1 cellular context compared by ENCODE assay signal in the genomic region with DNA sequence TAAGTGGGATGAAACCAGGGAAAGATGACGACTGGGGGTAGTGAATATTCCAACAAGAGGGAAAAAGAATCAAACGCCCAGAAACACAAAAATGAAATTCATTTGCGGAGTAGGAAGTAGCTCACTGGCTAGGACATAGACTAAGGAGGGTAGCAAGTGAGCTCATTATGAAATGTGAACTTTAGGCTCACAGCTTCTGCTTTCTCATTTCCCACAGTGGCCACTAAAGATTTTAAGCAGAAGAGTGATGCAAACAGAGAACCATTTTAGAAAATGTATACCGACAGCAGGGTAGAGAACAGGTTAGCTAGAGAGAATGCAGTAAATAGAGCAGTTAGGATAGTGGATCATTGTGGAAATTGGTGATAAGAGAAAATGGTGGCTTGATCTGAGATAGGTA.
TF ChIP-seq lines count a peak whose summit lies in the region.

No MANE protein-coding gene starts in this region.

TF ChIP-seq in GM12878, 131 proteins besides CTCF, POLR2A, EP300 and RAD21 (continued from another document):
- TF ChIP-seq NR2F1 (conservative IDR thresholded peaks at IDR 0.05) (no peak), EED (IDR thresholded peaks at IDR 0.05; ENCODE audit: low read depth) (0 out of 2 replicates have a peak, but pooled peaks have one; percentile 35), PML (IDR thresholded peaks at IDR 0.05; ENCODE audit: low read length) (0 out of 2 replicates have a peak, but pooled peaks have one; percentile 34), NFXL1 (IDR thresholded peaks at IDR 0.05; ENCODE audit: borderline replicate concordance) (no peak), TCF3 (IDR thresholded peaks at IDR 0.05; ENCODE audit: borderline replicate concordance, insufficient read depth, low read depth, low read length) (no peak), HCFC1 (IDR thresholded peaks at IDR 0.05; ENCODE audit: low read length) (0 out of 2 replicates have a peak, but pooled peaks have one; percentile 5), LARP7 (IDR thresholded peaks at IDR 0.05) (no peak), POLR2AphosphoS5 (IDR thresholded peaks at IDR 0.05; ENCODE audit: low read length) (no peak; the same call in 1 of the 2 replicates), ZNF622 (IDR thresholded peaks at IDR 0.05) (no peak), NR2C1 (IDR thresholded peaks at IDR 0.05) (peak; percentile 11; the same call in 1 of the 2 replicates), YY1 (IDR thresholded peaks at IDR 0.05; ENCODE audit: low read depth, low read length) (peak; percentile 49; the same call in 1 of the 2 replicates), ATF7 (IDR thresholded peaks at IDR 0.05; ENCODE audit: low read depth) (peak; percentile 56), TAF1 (IDR thresholded peaks at IDR 0.05; ENCODE audit: borderline replicate concordance, low read depth, low read length) (no peak), POLR2AphosphoS2 (IDR thresholded peaks at IDR 0.05; ENCODE audit: low read depth, low read length) (no peak), MYC (IDR thresholded peaks at IDR 0.05; ENCODE audit: insufficient read depth, insufficient read length, insufficient replicate concordance, low read length, severe bottlenecking) (no peak), NBN (IDR thresholded peaks at IDR 0.05) (0 out of 2 replicates have a peak, but pooled peaks have one; percentile 12), MTA3 (IDR thresholded peaks at IDR 0.05; ENCODE audit: borderline replicate concordance, low read length) (peak; percentile 63), CREB1 (IDR thresholded peaks at IDR 0.05; ENCODE audit: low read depth) (0 out of 2 replicates have a peak, but pooled peaks have one; percentile 17), ZNF207 (IDR thresholded peaks at IDR 0.05; ENCODE audit: borderline replicate concordance) (no peak), KLF5 (IDR thresholded peaks at IDR 0.05; ENCODE audit: partially characterized antibody) (no peak), EGR1 (IDR thresholded peaks at IDR 0.05; ENCODE audit: borderline replicate concordance in 1 of 2, low read depth in 2 of 2, low read length in 2 of 2) (no peak), MEF2B (IDR thresholded peaks at IDR 0.05; ENCODE audit: partially characterized antibody, poor library complexity, severe bottlenecking) (no peak), CREM (IDR thresholded peaks at IDR 0.05; ENCODE audit: low read depth) (peak; percentile 8; the same call in 1 of the 2 replicates), POU2F2 (IDR thresholded peaks at IDR 0.05; ENCODE audit: borderline replicate concordance, low read depth, low read length) (no peak), JUNB (IDR thresholded peaks at IDR 0.05) (peak; percentile 18; the same call in 1 of the 2 replicates)
- TF ChIP-seq, protein P1, sequence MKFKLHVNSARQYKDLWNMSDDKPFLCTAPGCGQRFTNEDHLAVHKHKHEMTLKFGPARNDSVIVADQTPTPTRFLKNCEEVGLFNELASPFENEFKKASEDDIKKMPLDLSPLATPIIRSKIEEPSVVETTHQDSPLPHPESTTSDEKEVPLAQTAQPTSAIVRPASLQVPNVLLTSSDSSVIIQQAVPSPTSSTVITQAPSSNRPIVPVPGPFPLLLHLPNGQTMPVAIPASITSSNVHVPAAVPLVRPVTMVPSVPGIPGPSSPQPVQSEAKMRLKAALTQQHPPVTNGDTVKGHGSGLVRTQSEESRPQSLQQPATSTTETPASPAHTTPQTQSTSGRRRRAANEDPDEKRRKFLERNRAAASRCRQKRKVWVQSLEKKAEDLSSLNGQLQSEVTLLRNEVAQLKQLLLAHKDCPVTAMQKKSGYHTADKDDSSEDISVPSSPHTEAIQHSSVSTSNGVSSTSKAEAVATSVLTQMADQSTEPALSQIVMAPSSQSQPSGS (IDR thresholded peaks at IDR 0.05; ENCODE audit: low read length), result peak; percentile 37
- TF ChIP-seq, protein P2, sequence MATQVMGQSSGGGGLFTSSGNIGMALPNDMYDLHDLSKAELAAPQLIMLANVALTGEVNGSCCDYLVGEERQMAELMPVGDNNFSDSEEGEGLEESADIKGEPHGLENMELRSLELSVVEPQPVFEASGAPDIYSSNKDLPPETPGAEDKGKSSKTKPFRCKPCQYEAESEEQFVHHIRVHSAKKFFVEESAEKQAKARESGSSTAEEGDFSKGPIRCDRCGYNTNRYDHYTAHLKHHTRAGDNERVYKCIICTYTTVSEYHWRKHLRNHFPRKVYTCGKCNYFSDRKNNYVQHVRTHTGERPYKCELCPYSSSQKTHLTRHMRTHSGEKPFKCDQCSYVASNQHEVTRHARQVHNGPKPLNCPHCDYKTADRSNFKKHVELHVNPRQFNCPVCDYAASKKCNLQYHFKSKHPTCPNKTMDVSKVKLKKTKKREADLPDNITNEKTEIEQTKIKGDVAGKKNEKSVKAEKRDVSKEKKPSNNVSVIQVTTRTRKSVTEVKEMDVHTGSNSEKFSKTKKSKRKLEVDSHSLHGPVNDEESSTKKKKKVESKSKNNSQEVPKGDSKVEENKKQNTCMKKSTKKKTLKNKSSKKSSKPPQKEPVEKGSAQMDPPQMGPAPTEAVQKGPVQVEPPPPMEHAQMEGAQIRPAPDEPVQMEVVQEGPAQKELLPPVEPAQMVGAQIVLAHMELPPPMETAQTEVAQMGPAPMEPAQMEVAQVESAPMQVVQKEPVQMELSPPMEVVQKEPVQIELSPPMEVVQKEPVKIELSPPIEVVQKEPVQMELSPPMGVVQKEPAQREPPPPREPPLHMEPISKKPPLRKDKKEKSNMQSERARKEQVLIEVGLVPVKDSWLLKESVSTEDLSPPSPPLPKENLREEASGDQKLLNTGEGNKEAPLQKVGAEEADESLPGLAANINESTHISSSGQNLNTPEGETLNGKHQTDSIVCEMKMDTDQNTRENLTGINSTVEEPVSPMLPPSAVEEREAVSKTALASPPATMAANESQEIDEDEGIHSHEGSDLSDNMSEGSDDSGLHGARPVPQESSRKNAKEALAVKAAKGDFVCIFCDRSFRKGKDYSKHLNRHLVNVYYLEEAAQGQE (IDR thresholded peaks at IDR 0.05; ENCODE audit: low read depth, low read length), result no peak
- TF ChIP-seq, protein P3, sequence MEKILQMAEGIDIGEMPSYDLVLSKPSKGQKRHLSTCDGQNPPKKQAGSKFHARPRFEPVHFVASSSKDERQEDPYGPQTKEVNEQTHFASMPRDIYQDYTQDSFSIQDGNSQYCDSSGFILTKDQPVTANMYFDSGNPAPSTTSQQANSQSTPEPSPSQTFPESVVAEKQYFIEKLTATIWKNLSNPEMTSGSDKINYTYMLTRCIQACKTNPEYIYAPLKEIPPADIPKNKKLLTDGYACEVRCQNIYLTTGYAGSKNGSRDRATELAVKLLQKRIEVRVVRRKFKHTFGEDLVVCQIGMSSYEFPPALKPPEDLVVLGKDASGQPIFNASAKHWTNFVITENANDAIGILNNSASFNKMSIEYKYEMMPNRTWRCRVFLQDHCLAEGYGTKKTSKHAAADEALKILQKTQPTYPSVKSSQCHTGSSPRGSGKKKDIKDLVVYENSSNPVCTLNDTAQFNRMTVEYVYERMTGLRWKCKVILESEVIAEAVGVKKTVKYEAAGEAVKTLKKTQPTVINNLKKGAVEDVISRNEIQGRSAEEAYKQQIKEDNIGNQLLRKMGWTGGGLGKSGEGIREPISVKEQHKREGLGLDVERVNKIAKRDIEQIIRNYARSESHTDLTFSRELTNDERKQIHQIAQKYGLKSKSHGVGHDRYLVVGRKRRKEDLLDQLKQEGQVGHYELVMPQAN (conservative IDR thresholded peaks at IDR 0.05), result 0 out of 2 replicates have a peak, but pooled peaks have one; percentile 10
- TF ChIP-seq, protein P4, sequence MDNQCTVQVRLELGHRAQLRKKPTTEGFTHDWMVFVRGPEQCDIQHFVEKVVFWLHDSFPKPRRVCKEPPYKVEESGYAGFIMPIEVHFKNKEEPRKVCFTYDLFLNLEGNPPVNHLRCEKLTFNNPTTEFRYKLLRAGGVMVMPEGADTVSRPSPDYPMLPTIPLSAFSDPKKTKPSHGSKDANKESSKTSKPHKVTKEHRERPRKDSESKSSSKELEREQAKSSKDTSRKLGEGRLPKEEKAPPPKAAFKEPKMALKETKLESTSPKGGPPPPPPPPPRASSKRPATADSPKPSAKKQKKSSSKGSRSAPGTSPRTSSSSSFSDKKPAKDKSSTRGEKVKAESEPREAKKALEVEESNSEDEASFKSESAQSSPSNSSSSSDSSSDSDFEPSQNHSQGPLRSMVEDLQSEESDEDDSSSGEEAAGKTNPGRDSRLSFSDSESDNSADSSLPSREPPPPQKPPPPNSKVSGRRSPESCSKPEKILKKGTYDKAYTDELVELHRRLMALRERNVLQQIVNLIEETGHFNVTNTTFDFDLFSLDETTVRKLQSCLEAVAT (IDR thresholded peaks at IDR 0.05), result peak; percentile 66
- TF ChIP-seq, protein P5, sequence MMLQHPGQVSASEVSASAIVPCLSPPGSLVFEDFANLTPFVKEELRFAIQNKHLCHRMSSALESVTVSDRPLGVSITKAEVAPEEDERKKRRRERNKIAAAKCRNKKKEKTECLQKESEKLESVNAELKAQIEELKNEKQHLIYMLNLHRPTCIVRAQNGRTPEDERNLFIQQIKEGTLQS (IDR thresholded peaks at IDR 0.05; ENCODE audit: borderline replicate concordance, extremely low read depth, low read depth, low read length), result no peak
- TF ChIP-seq, protein P6, sequence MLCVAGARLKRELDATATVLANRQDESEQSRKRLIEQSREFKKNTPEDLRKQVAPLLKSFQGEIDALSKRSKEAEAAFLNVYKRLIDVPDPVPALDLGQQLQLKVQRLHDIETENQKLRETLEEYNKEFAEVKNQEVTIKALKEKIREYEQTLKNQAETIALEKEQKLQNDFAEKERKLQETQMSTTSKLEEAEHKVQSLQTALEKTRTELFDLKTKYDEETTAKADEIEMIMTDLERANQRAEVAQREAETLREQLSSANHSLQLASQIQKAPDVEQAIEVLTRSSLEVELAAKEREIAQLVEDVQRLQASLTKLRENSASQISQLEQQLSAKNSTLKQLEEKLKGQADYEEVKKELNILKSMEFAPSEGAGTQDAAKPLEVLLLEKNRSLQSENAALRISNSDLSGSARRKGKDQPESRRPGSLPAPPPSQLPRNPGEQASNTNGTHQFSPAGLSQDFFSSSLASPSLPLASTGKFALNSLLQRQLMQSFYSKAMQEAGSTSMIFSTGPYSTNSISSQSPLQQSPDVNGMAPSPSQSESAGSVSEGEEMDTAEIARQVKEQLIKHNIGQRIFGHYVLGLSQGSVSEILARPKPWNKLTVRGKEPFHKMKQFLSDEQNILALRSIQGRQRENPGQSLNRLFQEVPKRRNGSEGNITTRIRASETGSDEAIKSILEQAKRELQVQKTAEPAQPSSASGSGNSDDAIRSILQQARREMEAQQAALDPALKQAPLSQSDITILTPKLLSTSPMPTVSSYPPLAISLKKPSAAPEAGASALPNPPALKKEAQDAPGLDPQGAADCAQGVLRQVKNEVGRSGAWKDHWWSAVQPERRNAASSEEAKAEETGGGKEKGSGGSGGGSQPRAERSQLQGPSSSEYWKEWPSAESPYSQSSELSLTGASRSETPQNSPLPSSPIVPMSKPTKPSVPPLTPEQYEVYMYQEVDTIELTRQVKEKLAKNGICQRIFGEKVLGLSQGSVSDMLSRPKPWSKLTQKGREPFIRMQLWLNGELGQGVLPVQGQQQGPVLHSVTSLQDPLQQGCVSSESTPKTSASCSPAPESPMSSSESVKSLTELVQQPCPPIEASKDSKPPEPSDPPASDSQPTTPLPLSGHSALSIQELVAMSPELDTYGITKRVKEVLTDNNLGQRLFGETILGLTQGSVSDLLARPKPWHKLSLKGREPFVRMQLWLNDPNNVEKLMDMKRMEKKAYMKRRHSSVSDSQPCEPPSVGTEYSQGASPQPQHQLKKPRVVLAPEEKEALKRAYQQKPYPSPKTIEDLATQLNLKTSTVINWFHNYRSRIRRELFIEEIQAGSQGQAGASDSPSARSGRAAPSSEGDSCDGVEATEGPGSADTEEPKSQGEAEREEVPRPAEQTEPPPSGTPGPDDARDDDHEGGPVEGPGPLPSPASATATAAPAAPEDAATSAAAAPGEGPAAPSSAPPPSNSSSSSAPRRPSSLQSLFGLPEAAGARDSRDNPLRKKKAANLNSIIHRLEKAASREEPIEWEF (IDR thresholded peaks at IDR 0.05; ENCODE audit: insufficient replicate concordance, low read depth, low read length), result no peak
TF ChIP-seq in GM12878: peak in this region for 15.
